Comparison of ENCODE assay signal across 10 cellular contexts in genomic region chr1:212256404-212256803, GRCh38. TPM values are rescaled to one million over a fixed set of nuclear protein-coding genes. Genes with fewer than 3 reads are reported as not detected.
DNase-seq lines count a peak whose midpoint lies in the region; ATAC-seq and TF ChIP-seq lines count a peak whose summit lies in the region.
"Had no signal": no experiment of that assay in that cellular context is flagged by ENCODE, and none has a peak within 500 bp of the region (broad histone marks: within the 10 kb centered on the region; RNA-seq: fewer than 3 reads in every experiment).

No MANE protein-coding gene starts in this region.

- TF ChIP-seq POLR2A in erythroblast (IDR thresholded peaks at IDR 0.05; ENCODE audit: low read length) (no peak), body of pancreas (IDR thresholded peaks at IDR 0.05) (no peak)

- H3K9me3 Mint-ChIP-seq in activated CD4-positive, alpha-beta T cell treated with anti-CD3 and anti-CD28 coated beads, Interleukin-2, amount 10 ng/mL, durations not matched to agents 7 days and 5 days = peaks cover 13% of the 10 kb centered on the region
- no peaks in the 10 kb centered on the region for H3K9me3 Mint-ChIP-seq in activated naive CD8-positive, alpha-beta T cell treated with anti-CD3 and anti-CD28 coated beads, Interleukin-2, amount 50 U/mL, for 24 hours
- H3K9me3 Mint-ChIP-seq in stimulated activated effector memory CD8-positive, alpha-beta T cell treated with anti-CD3 and anti-CD28 coated beads, Interleukin-12 subunit alpha, Interleukin-12 subunit beta, amount 100 ng/mL, for 72 hours = no peaks in the 10 kb centered on the region

- H3K27me3 ChIP-seq in SJCRH30 (no peaks in the 10 kb centered on the region; the same call in 1 of the 2 replicates), body of pancreas (no peaks in the 10 kb centered on the region)

- H3K4me3 ChIP-seq in SJCRH30 (no peak overlapping the region), body of pancreas (no peak overlapping the region)

- H3K36me3 Mint-ChIP-seq in activated CD4-positive, alpha-beta T cell treated with anti-CD3 and anti-CD28 coated beads, Interleukin-2, amount 10 ng/mL, durations not matched to agents 7 days and 5 days (ENCODE audit: low read depth) = peaks cover 12% of the 10 kb centered on the region
- H3K36me3 Mint-ChIP-seq in activated naive CD8-positive, alpha-beta T cell treated with anti-CD3 and anti-CD28 coated beads, Interleukin-2, amount 50 U/mL, for 24 hours (ENCODE audit: low read depth) = no peaks in the 10 kb centered on the region
- H3K36me3 Mint-ChIP-seq in stimulated activated effector memory CD8-positive, alpha-beta T cell treated with anti-CD3 and anti-CD28 coated beads, Interleukin-12 subunit alpha, Interleukin-12 subunit beta, amount 100 ng/mL, for 72 hours = peaks cover 5% of the 10 kb centered on the region

- no peak for TF ChIP-seq CTCF in body of pancreas (IDR thresholded peaks at IDR 0.05)

- H3K4me3 Mint-ChIP-seq in activated CD4-positive, alpha-beta T cell treated with anti-CD3 and anti-CD28 coated beads, Interleukin-2, amount 10 ng/mL, durations not matched to agents 7 days and 5 days = peak overlapping the region; percentile 56
- H3K4me3 Mint-ChIP-seq in activated naive CD8-positive, alpha-beta T cell treated with anti-CD3 and anti-CD28 coated beads, Interleukin-2, amount 50 U/mL, for 24 hours = no peak overlapping the region
- peak overlapping the region; percentile 44 for H3K4me3 Mint-ChIP-seq in stimulated activated effector memory CD8-positive, alpha-beta T cell treated with anti-CD3 and anti-CD28 coated beads, Interleukin-12 subunit alpha, Interleukin-12 subunit beta, amount 100 ng/mL, for 72 hours

- POLR2A ChIA-PET in activated CD4-positive, alpha-beta T cell treated with anti-CD3 and anti-CD28 coated beads, Interleukin-2, amount 10 ng/mL, durations not matched to agents 7 days and 5 days (lab: Charles Lee) = interaction anchor here (0.5 to 0.6 kb wide), 2 partner anchors 28 to 90 kb away, joined by 3 read pairs; no protein-coding TSS in a partner anchor

- peaks cover 2% of the 10 kb centered on the region for H3K27me3 Mint-ChIP-seq in activated CD4-positive, alpha-beta T cell treated with anti-CD3 and anti-CD28 coated beads, Interleukin-2, amount 10 ng/mL, durations not matched to agents 7 days and 5 days
- no peaks in the 10 kb centered on the region for H3K27me3 Mint-ChIP-seq in activated naive CD8-positive, alpha-beta T cell treated with anti-CD3 and anti-CD28 coated beads, Interleukin-2, amount 50 U/mL, for 24 hours

- CTCF ChIA-PET in activated CD4-positive, alpha-beta T cell treated with anti-CD3 and anti-CD28 coated beads, Interleukin-2, amount 10 ng/mL, durations not matched to agents 7 days and 5 days (lab: Charles Lee) = interaction anchor here (0.7 to 2.7 kb wide), 6 partner anchors 9 to 27 kb away, joined by 3 to 11 read pairs (median 4); no protein-coding TSS in a partner anchor

- ATAC-seq in activated naive CD8-positive, alpha-beta T cell treated with anti-CD3 and anti-CD28 coated beads, Interleukin-2, amount 50 U/mL, for 24 hours = peak; percentile 42
- ATAC-seq in stimulated activated effector memory CD8-positive, alpha-beta T cell treated with anti-CD3 and anti-CD28 coated beads, Interleukin-12 subunit alpha, Interleukin-12 subunit beta, amount 100 ng/mL, for 72 hours = peak; percentile 53
- no peak for ATAC-seq in body of pancreas

- H3K36me3 ChIP-seq in SJCRH30 = no peaks in the 10 kb centered on the region
- no peaks in the 10 kb centered on the region for H3K36me3 ChIP-seq in body of pancreas (replicated peaks in 1 of 2; ENCODE audit: insufficient read depth in 1 of 2, low read depth in 2 of 2)

- H3K4me1 ChIP-seq in SJCRH30 = peaks cover 2% of the 10 kb centered on the region; the same call in 1 of the 2 replicates
- H3K4me1 ChIP-seq in body of pancreas = peaks cover 34% of the 10 kb centered on the region

- WGBS in body of pancreas, 2 donors = 81 to 100% methylated on average over 1 of the region's 1 CpG

- H3K27ac ChIP-seq in SJCRH30 (no peak overlapping the region), body of pancreas (no peak overlapping the region)

- H3K4me1 Mint-ChIP-seq in activated CD4-positive, alpha-beta T cell treated with anti-CD3 and anti-CD28 coated beads, Interleukin-2, amount 10 ng/mL, durations not matched to agents 7 days and 5 days = peaks cover 80% of the 10 kb centered on the region
- peaks cover 54% of the 10 kb centered on the region for H3K4me1 Mint-ChIP-seq in activated naive CD8-positive, alpha-beta T cell treated with anti-CD3 and anti-CD28 coated beads, Interleukin-2, amount 50 U/mL, for 24 hours
- H3K4me1 Mint-ChIP-seq in stimulated activated effector memory CD8-positive, alpha-beta T cell treated with anti-CD3 and anti-CD28 coated beads, Interleukin-12 subunit alpha, Interleukin-12 subunit beta, amount 100 ng/mL, for 72 hours = peaks cover 55% of the 10 kb centered on the region

- DNase-seq in activated CD4-positive, alpha-beta T cell treated with anti-CD3 and anti-CD28 coated beads, Interleukin-2, amount 10 ng/mL, durations not matched to agents 7 days and 5 days = peak; percentile 78
- no peak for DNase-seq in activated CD4-positive, alpha-beta T cell treated with anti-CD3 and anti-CD28 coated beads for 48 hours
- DNase-seq in NOMO-1 treated with dmso at 0.1 percent for 144 hours (lab: John Stamatoyannopoulos, UW; ENCODE audit: unreplicated experiment) (peak; percentile 95), SJCRH30 (no peak), erythroblast (lab: John Stamatoyannopoulos, UW) (no peak), body of pancreas (no peak)
- DNase-seq in activated naive CD8-positive, alpha-beta T cell treated with anti-CD3 and anti-CD28 coated beads, Interleukin-2, amount 50 U/mL, for 24 hours = no peak
- peak in 1 of 2 donors; percentile 57 for DNase-seq in stimulated activated effector memory CD8-positive, alpha-beta T cell treated with anti-CD3 and anti-CD28 coated beads, Interleukin-12 subunit alpha, Interleukin-12 subunit beta, amount 100 ng/mL, for 72 hours (ENCODE audit: low spot score in 2 of 2)
- DNase-seq: ACHN, NCI-H510A treated with DMSO at 0.1 percent for 48 hours had no signal

- H3K27ac Mint-ChIP-seq in activated CD4-positive, alpha-beta T cell treated with anti-CD3 and anti-CD28 coated beads, Interleukin-2, amount 10 ng/mL, durations not matched to agents 7 days and 5 days = peak overlapping the region; percentile 93
- peak overlapping the region; percentile 74 for H3K27ac Mint-ChIP-seq in activated naive CD8-positive, alpha-beta T cell treated with anti-CD3 and anti-CD28 coated beads, Interleukin-2, amount 50 U/mL, for 24 hours
- H3K27ac Mint-ChIP-seq in stimulated activated effector memory CD8-positive, alpha-beta T cell treated with anti-CD3 and anti-CD28 coated beads, Interleukin-12 subunit alpha, Interleukin-12 subunit beta, amount 100 ng/mL, for 72 hours = peak overlapping the region; percentile 94

- intact Hi-C loops in body of pancreas (cut with DNase I) = no loop called here

- H3K9me3 ChIP-seq in SJCRH30 (replicated peaks) = no peaks in the 10 kb centered on the region
- no peaks in the 10 kb centered on the region for H3K9me3 ChIP-seq in body of pancreas

RNA-seq across cellular contexts. Expression of gene PPP2R5A, which starts 28.8 kb away (rescaled TPM):
- total RNA-seq in activated CD4-positive, alpha-beta T cell treated with anti-CD3 and anti-CD28 coated beads, Interleukin-2, amount 10 ng/mL, durations not matched to agents 7 days and 5 days = 10 to 100 TPM; 59.9 to 63.9 TPM
- 14.3 and 18.8 TPM in 2 replicates for total RNA-seq in SJCRH30 (2014; rRNA removed; shearing (Covaris generic))
- 10 to 100 TPM; 30.3 to 32.7 TPM for total RNA-seq in body of pancreas

Comparison
In these comparisons a context has a peak if more than half of its experiments do, and no peak if none do; other contexts are left out.
1. DNase-seq: peak in activated CD4-positive, alpha-beta T cell treated with anti-CD3 and anti-CD28 coated beads, Interleukin-2, amount 10 ng/mL, durations not matched to agents 7 days and 5 days (single experiment) and NOMO-1 treated with dmso at 0.1 percent for 144 hours (single experiment); none in activated CD4-positive, alpha-beta T cell treated with anti-CD3 and anti-CD28 coated beads for 48 hours (single experiment), activated naive CD8-positive, alpha-beta T cell treated with anti-CD3 and anti-CD28 coated beads, Interleukin-2, amount 50 U/mL, for 24 hours (single experiment), SJCRH30 (0 of 2), erythroblast (0 of 2) and body of pancreas (0 of 4).
2. Peak in every context shown above with its lines, with median percentiles within 50 percentile points of each other: H3K27ac Mint-ChIP-seq.